9 cellular contexts compared by ENCODE assay signal in the genomic region with DNA sequence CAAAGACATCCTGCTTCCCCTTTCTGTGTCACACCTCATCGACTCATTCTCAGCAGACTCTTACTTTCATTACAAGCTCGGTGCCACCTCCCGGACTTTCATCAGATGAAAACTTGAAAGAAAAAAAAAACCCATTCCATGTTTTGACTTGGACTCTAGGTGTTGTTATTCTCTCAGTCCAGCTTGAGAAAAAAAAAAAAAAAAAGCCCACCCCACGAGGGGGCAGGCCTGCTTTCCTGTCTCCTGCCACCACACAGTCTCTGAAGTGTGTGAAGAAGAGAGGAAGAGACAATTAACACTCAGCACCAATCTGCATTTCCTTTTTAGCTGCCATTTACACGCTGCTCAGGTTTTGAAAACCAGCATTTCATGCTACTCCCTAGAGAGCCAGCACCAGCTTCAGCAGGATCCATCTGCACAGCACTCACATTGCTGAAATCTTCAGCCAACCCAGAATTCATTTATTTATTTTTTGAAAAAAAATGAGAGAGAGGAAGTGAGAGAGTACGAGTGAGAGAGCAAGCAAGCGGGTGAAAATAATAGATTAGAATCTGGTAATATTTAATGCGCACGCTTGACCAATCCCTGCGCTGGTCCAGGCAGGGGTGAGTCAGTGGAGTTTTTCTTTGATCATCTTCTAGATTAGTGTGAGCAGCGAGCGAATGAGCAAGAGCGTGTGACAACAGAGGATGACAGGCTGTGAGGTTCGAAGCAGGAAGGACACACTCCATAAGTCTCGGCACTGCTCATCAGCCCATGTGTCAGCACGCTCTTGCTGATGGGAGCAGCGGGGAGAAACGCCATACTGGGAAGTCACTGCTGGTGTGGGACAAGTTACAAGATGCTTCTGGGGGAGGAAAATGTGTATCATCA. TPM values are rescaled to one million over a fixed set of nuclear protein-coding genes. Genes with fewer than 3 reads are reported as not detected.
DNase-seq lines count a peak whose midpoint lies in the region; ATAC-seq and TF ChIP-seq lines count a peak whose summit lies in the region.
"Had no signal": no experiment of that assay in that cellular context is flagged by ENCODE, and none has a peak within 500 bp of the region (broad histone marks: within the 10 kb centered on the region; RNA-seq: fewer than 3 reads in every experiment).

No MANE protein-coding gene starts in this region.

- peak; percentile 44 for DNase-seq in GM04503 (ENCODE audit: low read depth)
- peak; percentile 78 for DNase-seq in IMR-90
- DNase-seq in activated B cell treated with CpG ODN at 0.5 μM for 24 hours = peak; percentile 64
- peak in 4 of 10 donors; percentile 15 to 56 (median 36) for DNase-seq in dorsolateral prefrontal cortex
- peak; percentile 28 to 86 (median 68) for DNase-seq in naive thymus-derived CD8-positive, alpha-beta T cell
- DNase-seq in suprapubic skin (ENCODE audit: low spot score in 2 of 2) = no peak
- no peak for DNase-seq in DMS 273 treated with DMSO at 0.1 percent for 48 hours (lab: John Stamatoyannopoulos, UW)

- ATAC-seq in GM21576 (IDR thresholded peaks at IDR 0.05; ENCODE audit: unreplicated experiment) (peak; percentile 84), IMR-90 (ENCODE audit: low read depth) (peak; percentile 85), activated B cell treated with CpG ODN at 0.5 μM for 24 hours (ENCODE audit: low read depth) (peak; percentile 71)
- ATAC-seq in naive thymus-derived CD8-positive, alpha-beta T cell = peak; percentile 50 to 53

- CTCF ChIA-PET in IMR-90 (lab: Yijun Ruan, JAX) = interaction anchor here (0.5 to 1.6 kb wide), 8 partner anchors 8 to 1662 kb away, joined by 3 to 9 read pairs (median 5); no protein-coding TSS in a partner anchor
- CTCF ChIA-PET in activated B cell treated with CpG ODN at 0.5 μM for 24 hours (lab: Charles Lee) = interaction anchor here (0.6 to 3.5 kb wide), 20 partner anchors 8 to 234 kb away, joined by 3 to 66 read pairs (median 4); a partner anchor contains a TSS

- no peak overlapping the region for H2BK20ac ChIP-seq in IMR-90 (ENCODE audit: low read depth, low read length)

- TF ChIP-seq RAD21 in IMR-90 (IDR thresholded peaks at IDR 0.05; ENCODE audit: low read length) = no peak

- no peak overlapping the region for H3K14ac ChIP-seq in IMR-90 (replicated peaks; ENCODE audit: low read depth, low read length)

- POLR2A ChIA-PET in IMR-90 (lab: Charles Lee; ENCODE audit: unreplicated experiment) = interaction anchor here (0.6 kb wide), 1 partner anchor 1570 kb away, joined by 4 read pairs; no protein-coding TSS in a partner anchor
- POLR2A ChIA-PET in activated B cell treated with CpG ODN at 0.5 μM for 24 hours (lab: Charles Lee) = interaction anchor here (0.5 to 7.4 kb wide), 65 partner anchors 9 to 1570 kb away, joined by 3 to 334 read pairs (median 7); a partner anchor contains a TSS
- POLR2A ChIA-PET in naive thymus-derived CD8-positive, alpha-beta T cell (lab: Charles Lee) = interaction anchor here (0.6 to 8.7 kb wide), 35 partner anchors 10 to 1881 kb away, joined by 3 to 365 read pairs (median 5); a partner anchor contains a TSS

- TF ChIP-seq CTCF in IMR-90 (conservative IDR thresholded peaks at IDR 0.05; ENCODE audit: low read depth, low read length) (no peak), activated B cell treated with CpG ODN at 0.5 μM for 24 hours (IDR thresholded peaks at IDR 0.05) (no peak), dorsolateral prefrontal cortex (IDR thresholded peaks at IDR 0.05 in 54 of 56, conservative IDR thresholded peaks at IDR 0.05 in 2 of 56; ENCODE audit: low read depth in 1 of 56, partially characterized antibody in 56 of 56) (no peak), suprapubic skin (IDR thresholded peaks at IDR 0.05) (no peak)

- no peaks in the 10 kb centered on the region for H3K36me3 ChIP-seq in IMR-90 (ENCODE audit: control insufficient read depth, insufficient read depth, low read length)
- H3K36me3 ChIP-seq in suprapubic skin = no peaks in the 10 kb centered on the region

- H3K4me2 ChIP-seq in IMR-90 (ENCODE audit: low read depth, low read length) = peak overlapping the region; percentile 68

- no peak overlapping the region for H3K56ac ChIP-seq in IMR-90 (ENCODE audit: extremely low read depth, insufficient read depth, low read length)

- H4K91ac ChIP-seq in IMR-90 (ENCODE audit: insufficient read depth, low read depth, low read length) = no peak overlapping the region

- H4K5ac ChIP-seq in IMR-90 (ENCODE audit: low read depth, low read length) = no peak overlapping the region

- no peaks in the 10 kb centered on the region for H3K27me3 Mint-ChIP-seq in activated B cell treated with CpG ODN at 0.5 μM for 24 hours
- H3K27me3 Mint-ChIP-seq in naive thymus-derived CD8-positive, alpha-beta T cell = no peaks in the 10 kb centered on the region

- no peak overlapping the region for H3K4me3 Mint-ChIP-seq in activated B cell treated with CpG ODN at 0.5 μM for 24 hours
- H3K4me3 Mint-ChIP-seq in naive thymus-derived CD8-positive, alpha-beta T cell = no peak overlapping the region

- no peak overlapping the region for H2BK120ac ChIP-seq in IMR-90 (ENCODE audit: low read depth, low read length)

- H3K79me1 ChIP-seq in IMR-90 (ENCODE audit: low read depth in 1 of 2, low read length in 2 of 2) = no peaks in the 10 kb centered on the region

- H3K9me1 ChIP-seq in IMR-90 (ENCODE audit: insufficient read depth, low read length) = no peaks in the 10 kb centered on the region

- peaks cover 3% of the 10 kb centered on the region for H3K36me3 Mint-ChIP-seq in activated B cell treated with CpG ODN at 0.5 μM for 24 hours (ENCODE audit: low read depth)
- H3K36me3 Mint-ChIP-seq in naive thymus-derived CD8-positive, alpha-beta T cell = peaks cover 0 to 5% (median 0%) of the 10 kb centered on the region in 3 donors

- dilution Hi-C loops in IMR-90 (cut with HindIII; ENCODE audit: low sequenced_read_pairs, unreplicated experiment) = no loop called here

- TF ChIP-seq POLR2A in IMR-90 (IDR thresholded peaks at IDR 0.05; ENCODE audit: low read depth, low read length) = no peak
- TF ChIP-seq POLR2A in suprapubic skin (IDR thresholded peaks at IDR 0.05) = no peak

- no peak for TF ChIP-seq EP300 in suprapubic skin (IDR thresholded peaks at IDR 0.05)

- H3K18ac ChIP-seq in IMR-90 (ENCODE audit: low read depth, low read length) = no peak overlapping the region

- H3K23ac ChIP-seq in IMR-90 (ENCODE audit: low read depth, low read length) = no peak overlapping the region

- H2BK15ac ChIP-seq in IMR-90 (ENCODE audit: low read depth, low read length) = no peak overlapping the region

- in situ Hi-C loops in IMR-90 (cut with MboI; ENCODE audit: low sequenced_read_pairs) = no loop called here

- H3K27ac ChIP-seq in IMR-90 (ENCODE audit: insufficient read depth, low read length) (no peak overlapping the region), dorsolateral prefrontal cortex (peak overlapping the region in 2 of 59 donors; percentile 14 to 43), suprapubic skin (peak overlapping the region; percentile 55)

- no peak overlapping the region for H2BK5ac ChIP-seq in IMR-90 (ENCODE audit: low read depth, low read length, poor library complexity, severe bottlenecking)

- peak overlapping the region; percentile 71 for H2AFZ ChIP-seq in IMR-90 (replicated peaks; ENCODE audit: low read length, poor library complexity)

- H3K27me3 ChIP-seq in IMR-90 (ENCODE audit: control insufficient read depth, insufficient read depth, low read length) = peaks cover 13% of the 10 kb centered on the region
- peaks cover 0 to 13% (median 0%) of the 10 kb centered on the region in 45 donors for H3K27me3 ChIP-seq in dorsolateral prefrontal cortex
- peaks cover 2% of the 10 kb centered on the region for H3K27me3 ChIP-seq in suprapubic skin

- H3K9ac ChIP-seq in IMR-90 (ENCODE audit: low read depth, low read length) = no peak overlapping the region

- peaks cover 27% of the 10 kb centered on the region for H3K4me1 Mint-ChIP-seq in activated B cell treated with CpG ODN at 0.5 μM for 24 hours
- peaks cover 0 to 21% (median 14%) of the 10 kb centered on the region in 4 donors for H3K4me1 Mint-ChIP-seq in naive thymus-derived CD8-positive, alpha-beta T cell

- no peak overlapping the region for H2AK9ac ChIP-seq in IMR-90 (replicated peaks; ENCODE audit: low read depth, low read length, poor library complexity)

- no peaks in the 10 kb centered on the region for H3K9me3 Mint-ChIP-seq in activated B cell treated with CpG ODN at 0.5 μM for 24 hours
- H3K9me3 Mint-ChIP-seq in naive thymus-derived CD8-positive, alpha-beta T cell = peaks cover 0 to 4% (median 0%) of the 10 kb centered on the region in 9 donors

- H3K27ac Mint-ChIP-seq in activated B cell treated with CpG ODN at 0.5 μM for 24 hours = no peak overlapping the region
- H3K27ac Mint-ChIP-seq in naive thymus-derived CD8-positive, alpha-beta T cell = no peak overlapping the region

- no TSS peak for BruUV-seq in IMR-90 (replicated peaks; lab: Mats Ljungman, UMichigan)

- no peaks in the 10 kb centered on the region for H4K20me1 ChIP-seq in IMR-90 (ENCODE audit: insufficient read depth, low read length)

- intact Hi-C loops in IMR-90 (cut with micrococcal nuclease) = no loop called here
- intact Hi-C loops in activated B cell treated with CpG ODN at 0.5 μM for 24 hours (cut with micrococcal nuclease) = loop anchor here (1.0 to 5.0 kb wide), 15 partner anchors 9 to 1652 kb away; a partner anchor contains a TSS
- intact Hi-C loops in dorsolateral prefrontal cortex (cut with DNase I) = no loop called here

- no peak overlapping the region for H3K4ac ChIP-seq in IMR-90 (ENCODE audit: low read depth, low read length)

- no peaks in the 10 kb centered on the region for H3K9me3 ChIP-seq in IMR-90 (ENCODE audit: control insufficient read depth, insufficient read depth, low read length)
- H3K9me3 ChIP-seq in suprapubic skin = no peaks in the 10 kb centered on the region

- no peak overlapping the region for H2AK5ac ChIP-seq in IMR-90 (ENCODE audit: low read depth, low read length)

- 0% methylated on average over 7 of the region's 18 CpGs; no CpG with 5 or more reads in 1 of the 2 experiments for WGBS in IMR-90 (ENCODE audit: extremely low coverage in 2 of 2, insufficient read length in 1 of 2), 2 experiments
- WGBS in suprapubic skin = 33% methylated on average over 18 of the region's 18 CpGs

- H4K8ac ChIP-seq in IMR-90 (ENCODE audit: low read depth in 2 of 2, low read length in 2 of 2) = no peak overlapping the region

- H3K4me1 ChIP-seq in IMR-90 (ENCODE audit: control insufficient read depth, insufficient read depth, low read length) = no peaks in the 10 kb centered on the region
- H3K4me1 ChIP-seq in suprapubic skin = peaks cover 13% of the 10 kb centered on the region

- H3K4me3 ChIP-seq in IMR-90 (ENCODE audit: insufficient read depth, low read depth, low read length) = peak overlapping the region; percentile 4; the same call in 1 of the 2 replicates
- peak overlapping the region in 38 of 59 donors; percentile 0 to 48 (median 28) for H3K4me3 ChIP-seq in dorsolateral prefrontal cortex
- peak overlapping the region; percentile 31 for H3K4me3 ChIP-seq in suprapubic skin

RNA-seq across cellular contexts. Expression of a gene that starts 23.5 kb away (rescaled TPM):
- not detected in 2 replicates for total RNA-seq in IMR-90 (2012; rRNA removed)
- not detected in 2 replicates for polyA plus RNA-seq in IMR-90 (2012; rRNA removed)
- polyA plus RNA-seq in IMR-90 (2012; cell fraction: cytosol; rRNA removed) = not detected in 2 replicates
- polyA plus RNA-seq in IMR-90 (2012; cell fraction: nucleus; rRNA removed; ENCODE audit: low replicate concordance) = 0.06 TPM in 1 of 2 replicates, not detected in the other
- total RNA-seq in activated B cell treated with CpG ODN at 0.5 μM for 24 hours = 0.53 and 0.66 TPM in 2 replicates
- total RNA-seq in dorsolateral prefrontal cortex = under 1 TPM in 1 of 120 experiments, not detected in 119; 0.19 TPM
- 1 to 10 TPM; 1.7 to 2.5 TPM for total RNA-seq in naive thymus-derived CD8-positive, alpha-beta T cell
- polyA plus RNA-seq in naive thymus-derived CD8-positive, alpha-beta T cell = 1 to 10 TPM in 1 of 3 donors, under 1 TPM in 2; 0.08 to 8.0 (median 0.28) TPM
- not detected for total RNA-seq in suprapubic skin
- total RNA-seq: glomerular endothelial cell had no signal

RNA-seq across cellular contexts. Expression of a gene that starts 35.1 kb away (rescaled TPM):
- not detected in 2 replicates for total RNA-seq in IMR-90 (2012; rRNA removed)
- polyA plus RNA-seq in IMR-90 (2012; rRNA removed) = not detected in 2 replicates
- polyA plus RNA-seq in IMR-90 (2012; cell fraction: cytosol; rRNA removed) = not detected in 2 replicates
- polyA plus RNA-seq in IMR-90 (2012; cell fraction: nucleus; rRNA removed; ENCODE audit: low replicate concordance) = not detected in 2 replicates
- not detected in 2 replicates for total RNA-seq in activated B cell treated with CpG ODN at 0.5 μM for 24 hours
- under 1 TPM in 8 of 120 experiments, not detected in 112; 0.28 to 0.56 (median 0.32) TPM for total RNA-seq in dorsolateral prefrontal cortex
- total RNA-seq in naive thymus-derived CD8-positive, alpha-beta T cell = under 1 TPM in 1 of 2 experiments, not detected in 1; 0.23 TPM
- polyA plus RNA-seq in naive thymus-derived CD8-positive, alpha-beta T cell = under 1 TPM in 2 of 3 donors, not detected in 1; 0.12 to 0.16 TPM
- total RNA-seq in suprapubic skin = not detected
- total RNA-seq: glomerular endothelial cell had no signal

Comparison
In these comparisons a context has a peak if more than half of its experiments do, and no peak if none do; other contexts are left out.
1. DNase-seq: peak in GM04503 (single experiment), IMR-90 (single experiment), activated B cell treated with CpG ODN at 0.5 μM for 24 hours (single experiment) and naive thymus-derived CD8-positive, alpha-beta T cell (10 of 10); none in suprapubic skin (0 of 2) and DMS 273 treated with DMSO at 0.1 percent for 48 hours (single experiment).
2. Peak in every context shown above with its lines, with median percentiles within 50 percentile points of each other: ATAC-seq and H3K4me3 ChIP-seq.